In the genomic region with DNA sequence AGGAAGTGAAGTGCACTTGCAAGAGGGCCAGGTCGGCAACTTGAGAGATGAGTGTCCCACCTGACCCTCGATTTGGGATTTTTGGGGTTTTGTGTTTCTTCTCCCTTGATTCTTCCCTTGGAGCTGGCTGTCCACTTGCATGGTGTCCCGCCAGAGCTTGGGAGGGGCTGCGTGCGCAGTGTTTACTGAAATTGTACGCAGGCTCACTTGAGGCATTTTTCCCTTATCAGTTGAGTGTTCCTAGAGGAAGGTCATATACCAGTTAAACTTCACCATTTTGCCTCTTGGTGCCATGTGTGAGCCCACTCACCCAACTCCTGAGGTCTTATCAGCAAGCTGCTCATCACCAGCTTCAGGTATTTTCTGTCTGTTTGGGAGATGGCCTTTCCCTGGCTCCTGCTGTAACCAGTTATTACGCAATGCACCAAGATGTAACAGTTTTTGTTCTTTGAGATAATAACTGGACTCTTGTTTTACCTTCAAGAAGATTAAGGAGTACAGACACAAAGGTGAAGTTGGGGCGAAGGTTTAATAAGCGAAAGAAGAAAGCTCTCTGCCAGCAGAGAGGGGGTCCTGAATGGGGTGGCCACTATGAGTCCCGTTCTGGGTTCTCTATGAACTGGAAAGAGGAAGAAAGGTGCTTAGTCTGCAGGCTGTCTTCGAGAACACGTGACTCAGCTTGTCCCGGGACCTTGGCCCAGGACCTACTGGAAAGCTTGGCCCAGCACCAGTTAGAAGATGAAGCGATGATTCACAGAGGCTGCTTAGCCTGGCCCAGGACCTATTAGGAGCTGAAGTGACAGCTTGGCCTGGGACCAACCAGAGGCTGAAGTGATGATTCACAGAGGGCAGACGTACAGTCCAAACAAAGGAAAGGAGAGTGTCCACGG, we compare ENCODE assay signal across 9 cellular contexts. TPM values are rescaled to one million over a fixed set of nuclear protein-coding genes. Genes with fewer than 3 reads are reported as not detected.
DNase-seq lines count a peak whose midpoint lies in the region; ATAC-seq and TF ChIP-seq lines count a peak whose summit lies in the region.
"Had no signal": no experiment of that assay in that cellular context is flagged by ENCODE, and none has a peak within 500 bp of the region (broad histone marks: within the 10 kb centered on the region; RNA-seq: fewer than 3 reads in every experiment).

No MANE protein-coding gene starts in this region.

- H3K4me1 Mint-ChIP-seq in MCF 10A (ENCODE audit: insufficient read depth, unreplicated experiment) (peaks cover 19% of the 10 kb centered on the region), GM23338 (peaks cover 8% of the 10 kb centered on the region; the same call in 2 of the 3 replicates)
- H3K4me1 Mint-ChIP-seq in activated T-helper 2 cell treated with anti-CD3 and anti-CD28 coated beads, Interferon-gamma antibody, Interleukin-2, Interleukin-4, amounts not matched to agents 10 μg/mL and 5 μg/mL and 100 μg/mL, durations not matched to agents 14 hours and 24 hours and 36 hours (ENCODE audit: low read depth), result no peaks in the 10 kb centered on the region

- H3K9me3 Mint-ChIP-seq in MCF 10A (ENCODE audit: unreplicated experiment) (no peaks in the 10 kb centered on the region), GM23338 (peaks cover 75% of the 10 kb centered on the region)
- peaks cover 45% of the 10 kb centered on the region for H3K9me3 Mint-ChIP-seq in activated T-helper 2 cell treated with anti-CD3 and anti-CD28 coated beads, Interferon-gamma antibody, Interleukin-2, Interleukin-4, amounts not matched to agents 10 μg/mL and 5 μg/mL and 100 μg/mL, durations not matched to agents 14 hours and 24 hours and 36 hours

- no peaks in the 10 kb centered on the region for H4K20me1 ChIP-seq in GM23338 (replicated peaks; ENCODE audit: insufficient read depth)

- H3K4me3 Mint-ChIP-seq in MCF 10A (ENCODE audit: unreplicated experiment), result peak overlapping the region; percentile 53
- no peak overlapping the region for H3K4me3 Mint-ChIP-seq in activated T-helper 2 cell treated with anti-CD3 and anti-CD28 coated beads, Interferon-gamma antibody, Interleukin-2, Interleukin-4, amounts not matched to agents 10 μg/mL and 5 μg/mL and 100 μg/mL, durations not matched to agents 14 hours and 24 hours and 36 hours (ENCODE audit: low read depth)
- no peak overlapping the region for H3K4me3 Mint-ChIP-seq in GM23338
- H3K4me3 Mint-ChIP-seq: WTC11 had no signal

- BruUV-seq in MCF 10A (replicated peaks; lab: Mats Ljungman, UMichigan), result no TSS peak

- H3K27me3 ChIP-seq in GM23338 (ENCODE audit: insufficient read depth), result no peaks in the 10 kb centered on the region

- TF ChIP-seq CTCF in MCF 10A (IDR thresholded peaks at IDR 0.05; ENCODE audit: unreplicated experiment) (no peak), GM23338 (conservative IDR thresholded peaks at IDR 0.05; ENCODE audit: low read depth in 2 of 2) (no peak)

- H3K4me3 ChIP-seq in GM23338, result no peak overlapping the region

- H3K27ac Mint-ChIP-seq in MCF 10A (ENCODE audit: low read depth, unreplicated experiment), result peak overlapping the region; percentile 72
- no peak overlapping the region for H3K27ac Mint-ChIP-seq in activated T-helper 2 cell treated with anti-CD3 and anti-CD28 coated beads, Interferon-gamma antibody, Interleukin-2, Interleukin-4, amounts not matched to agents 10 μg/mL and 5 μg/mL and 100 μg/mL, durations not matched to agents 14 hours and 24 hours and 36 hours
- no peak overlapping the region for H3K27ac Mint-ChIP-seq in GM23338
- H3K27ac Mint-ChIP-seq: WTC11 had no signal

- H3K36me3 ChIP-seq in GM23338 (ENCODE audit: insufficient read depth), result no peaks in the 10 kb centered on the region

- no peak overlapping the region for H3K27ac ChIP-seq in GM23338 (ENCODE audit: low read depth)

- H3K27me3 Mint-ChIP-seq in MCF 10A (ENCODE audit: insufficient read depth, unreplicated experiment) (no peaks in the 10 kb centered on the region), GM23338 (ENCODE audit: insufficient read depth, low read depth, poor library complexity) (peaks cover 1% of the 10 kb centered on the region)
- no peaks in the 10 kb centered on the region for H3K27me3 Mint-ChIP-seq in activated T-helper 2 cell treated with anti-CD3 and anti-CD28 coated beads, Interferon-gamma antibody, Interleukin-2, Interleukin-4, amounts not matched to agents 10 μg/mL and 5 μg/mL and 100 μg/mL, durations not matched to agents 14 hours and 24 hours and 36 hours (ENCODE audit: low read depth)

- 0 out of 2 replicates have a peak, but pooled peaks cover 4% of the 10 kb centered on the region for H3K9me2 ChIP-seq in GM23338 (ENCODE audit: insufficient read depth)

- no peak overlapping the region for H2AFZ ChIP-seq in GM23338

- H3K36me3 Mint-ChIP-seq in MCF 10A (ENCODE audit: insufficient read depth, unreplicated experiment) (no peaks in the 10 kb centered on the region), GM23338 (ENCODE audit: low read depth) (peaks cover 42% of the 10 kb centered on the region)
- no peaks in the 10 kb centered on the region for H3K36me3 Mint-ChIP-seq in activated T-helper 2 cell treated with anti-CD3 and anti-CD28 coated beads, Interferon-gamma antibody, Interleukin-2, Interleukin-4, amounts not matched to agents 10 μg/mL and 5 μg/mL and 100 μg/mL, durations not matched to agents 14 hours and 24 hours and 36 hours (ENCODE audit: low read depth)

- ATAC-seq in GM23338, result no peak
- ATAC-seq: WTC11 had no signal

- intact Hi-C loops in MCF 10A (cut with micrococcal nuclease), result loop anchor here (2.0 kb wide), 1 partner anchor 23 kb away; no protein-coding TSS in a partner anchor
- intact Hi-C loops in activated T-helper 2 cell treated with anti-CD3 and anti-CD28 coated beads, Interferon-gamma antibody, Interleukin-2, Interleukin-4, amounts not matched to agents 10 μg/mL and 5 μg/mL and 100 μg/mL, durations not matched to agents 14 hours and 24 hours and 36 hours (cut with micrococcal nuclease), result no loop called here

- CTCF ChIA-PET in MCF 10A (lab: Yijun Ruan, JAX), result interaction anchor here (0.6 to 3.0 kb wide), 4 partner anchors 12 to 130 kb away, joined by 3 to 9 read pairs (median 6); a partner anchor contains a TSS

- H3K4me2 ChIP-seq in GM23338, result no peak overlapping the region

- H3K79me2 ChIP-seq in GM23338 (replicated peaks; ENCODE audit: insufficient read depth), result no peaks in the 10 kb centered on the region

- peaks cover 5% of the 10 kb centered on the region for H3K4me1 ChIP-seq in GM23338 (ENCODE audit: insufficient read depth)

- POLR2A ChIA-PET in MCF 10A (lab: Yijun Ruan, JAX), result interaction anchor here (0.6 to 3.9 kb wide), 12 partner anchors 11 to 240 kb away, joined by 3 to 77 read pairs (median 4); a partner anchor contains a TSS

- H3F3A ChIP-seq in GM23338 (replicated peaks; ENCODE audit: low read depth), result no peaks in the 10 kb centered on the region

- DNase-seq in HT1080 (ENCODE audit: low read depth) (peak; percentile 93), MCF 10A (ENCODE audit: unreplicated experiment) (peak; percentile 99), islet precursor cell (peak; percentile 57), ureter (ENCODE audit: low spot score) (peak; percentile 53), HuH-7 (ENCODE audit: low spot score) (no peak), GM23338 (ENCODE audit: low spot score) (no peak)
- DNase-seq in activated T-helper 2 cell treated with anti-CD3 and anti-CD28 coated beads, Interferon-gamma antibody, Interleukin-2, Interleukin-4, amounts not matched to agents 10 μg/mL and 5 μg/mL and 100 μg/mL, durations not matched to agents 14 hours and 24 hours and 36 hours (ENCODE audit: low spot score), result no peak
- DNase-seq: NCI-H1694 treated with DMSO at 0.1 percent for 48 hours had no signal

RNA-seq across cellular contexts. Expression of a gene that starts 21.5 kb away (rescaled TPM):
- total RNA-seq in HT1080 (2014; rRNA removed; shearing (Covaris generic)), result 163 and 170 TPM in 2 replicates
- polyA plus RNA-seq in HT1080 (2015; cell fraction: cytosol; rRNA removed), result 85.0 and 106 TPM in 2 replicates
- polyA plus RNA-seq in HT1080 (2015; cell fraction: nucleus; rRNA removed), result 26.0 and 26.6 TPM in 2 replicates
- total RNA-seq in MCF 10A (2022) (207 and 245 TPM in 2 replicates), ureter (82.1 TPM)
- total RNA-seq in activated T-helper 2 cell treated with anti-CD3 and anti-CD28 coated beads, Interferon-gamma antibody, Interleukin-2, Interleukin-4, amounts not matched to agents 10 μg/mL and 5 μg/mL and 100 μg/mL, durations not matched to agents 14 hours and 24 hours and 36 hours, result 181 and 194 TPM in 2 replicates
- total RNA-seq in GM23338 (2014; rRNA removed; shearing (Covaris generic)), result 45.9 and 51.0 TPM in 2 replicates
- 271 and 277 TPM in 2 replicates for polyA plus RNA-seq in GM23338 (2016; fragmentation: Nextera tagmentation; extraction: Ambion mirVana)

RNA-seq across cellular contexts. Expression of a gene that starts 24.3 kb away (rescaled TPM):
- 44.5 and 63.4 TPM in 2 replicates for total RNA-seq in HT1080 (2014; rRNA removed; shearing (Covaris generic))
- 39.7 and 51.5 TPM in 2 replicates for polyA plus RNA-seq in HT1080 (2015; cell fraction: cytosol; rRNA removed)
- polyA plus RNA-seq in HT1080 (2015; cell fraction: nucleus; rRNA removed), result 40.4 and 54.1 TPM in 2 replicates
- total RNA-seq in MCF 10A (2022) (38.2 and 47.4 TPM in 2 replicates), ureter (35.7 TPM)
- 48.4 and 49.4 TPM in 2 replicates for total RNA-seq in activated T-helper 2 cell treated with anti-CD3 and anti-CD28 coated beads, Interferon-gamma antibody, Interleukin-2, Interleukin-4, amounts not matched to agents 10 μg/mL and 5 μg/mL and 100 μg/mL, durations not matched to agents 14 hours and 24 hours and 36 hours
- 43.3 and 46.5 TPM in 2 replicates for total RNA-seq in GM23338 (2014; rRNA removed; shearing (Covaris generic))
- polyA plus RNA-seq in GM23338 (2016; fragmentation: Nextera tagmentation; extraction: Ambion mirVana), result 33.8 and 36.3 TPM in 2 replicates

RNA-seq across cellular contexts. Expression of a gene that starts 45.5 kb away (rescaled TPM):
- not detected in 2 replicates for total RNA-seq in HT1080 (2014; rRNA removed; shearing (Covaris generic))
- polyA plus RNA-seq in HT1080 (2015; cell fraction: cytosol; rRNA removed), result 0.60 and 2.5 TPM in 2 replicates
- polyA plus RNA-seq in HT1080 (2015; cell fraction: nucleus; rRNA removed), result 0.35 and 2.2 TPM in 2 replicates
- total RNA-seq in MCF 10A (2022), result 46.6 and 49.4 TPM in 2 replicates
- 29.5 TPM for total RNA-seq in ureter
- total RNA-seq in activated T-helper 2 cell treated with anti-CD3 and anti-CD28 coated beads, Interferon-gamma antibody, Interleukin-2, Interleukin-4, amounts not matched to agents 10 μg/mL and 5 μg/mL and 100 μg/mL, durations not matched to agents 14 hours and 24 hours and 36 hours, result 12.0 and 15.5 TPM in 2 replicates
- 1.8 TPM in 1 of 2 replicates, not detected in the other for total RNA-seq in GM23338 (2014; rRNA removed; shearing (Covaris generic))
- 2.3 and 3.7 TPM in 2 replicates for polyA plus RNA-seq in GM23338 (2016; fragmentation: Nextera tagmentation; extraction: Ambion mirVana)

RNA-seq across cellular contexts. Expression of a gene that starts 58.5 kb away (rescaled TPM):
- total RNA-seq in HT1080 (2014; rRNA removed; shearing (Covaris generic)), result 39.3 and 45.8 TPM in 2 replicates
- polyA plus RNA-seq in HT1080 (2015; cell fraction: cytosol; rRNA removed), result 24.0 and 30.4 TPM in 2 replicates
- 23.4 and 24.6 TPM in 2 replicates for polyA plus RNA-seq in HT1080 (2015; cell fraction: nucleus; rRNA removed)
- total RNA-seq in MCF 10A (2022) (21.7 and 24.5 TPM in 2 replicates), ureter (37.4 TPM)
- 48.1 and 49.5 TPM in 2 replicates for total RNA-seq in activated T-helper 2 cell treated with anti-CD3 and anti-CD28 coated beads, Interferon-gamma antibody, Interleukin-2, Interleukin-4, amounts not matched to agents 10 μg/mL and 5 μg/mL and 100 μg/mL, durations not matched to agents 14 hours and 24 hours and 36 hours
- total RNA-seq in GM23338 (2014; rRNA removed; shearing (Covaris generic)), result 10.9 and 18.1 TPM in 2 replicates
- polyA plus RNA-seq in GM23338 (2016; fragmentation: Nextera tagmentation; extraction: Ambion mirVana), result 4.0 and 5.4 TPM in 2 replicates

Comparison
In these comparisons a context has a peak if more than half of its experiments do, and no peak if none do; other contexts are left out.
1. DNase-seq: peak in HT1080 (single experiment), MCF 10A (single experiment), islet precursor cell (single experiment) and ureter (single experiment); none in activated T-helper 2 cell treated with anti-CD3 and anti-CD28 coated beads, Interferon-gamma antibody, Interleukin-2, Interleukin-4, amounts not matched to agents 10 μg/mL and 5 μg/mL and 100 μg/mL, durations not matched to agents 14 hours and 24 hours and 36 hours (single experiment), HuH-7 (single experiment) and GM23338 (single experiment).